ENCODE assay signal across 1 cellular context in the genomic region with DNA sequence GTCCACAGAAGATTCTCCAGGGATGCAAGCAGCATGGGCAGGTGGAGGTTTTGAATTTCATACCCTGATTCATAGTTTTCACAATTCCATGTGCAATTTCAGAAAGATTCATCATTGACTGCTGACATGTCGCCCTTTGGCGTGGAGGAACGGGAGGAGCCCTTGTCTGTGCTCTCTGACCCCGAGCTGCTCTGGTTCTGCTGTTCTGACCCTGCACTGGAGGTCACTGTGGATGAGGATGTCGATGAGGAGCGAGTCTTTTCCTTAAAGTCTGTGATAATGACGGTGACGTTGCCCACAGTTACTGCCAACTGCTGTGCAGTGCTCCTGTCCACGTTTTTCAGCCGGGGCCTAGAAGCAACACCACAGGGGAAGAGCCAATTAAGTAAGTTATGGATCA.
TF ChIP-seq lines count a peak whose summit lies in the region.

No MANE protein-coding gene starts in this region.

TF ChIP-seq in HepG2, 621 proteins besides CTCF, POLR2A, EP300 and RAD21:
- TF ChIP-seq IKZF1 (IDR thresholded peaks at IDR 0.05) (no peak), XBP1 (CRISPR knock-in tag; IDR thresholded peaks at IDR 0.05) (no peak), DPF2 (CRISPR knock-in tag; IDR thresholded peaks at IDR 0.05; ENCODE audit: borderline replicate concordance, low read depth) (no peak), ATF7 (IDR thresholded peaks at IDR 0.05) (no peak), ATF7 (CRISPR knock-in tag; IDR thresholded peaks at IDR 0.05) (no peak), ZNF3 (CRISPR knock-in tag; IDR thresholded peaks at IDR 0.05) (no peak)
